ENCODE assay signal across 12 cellular contexts in genomic region chr14:93150227-93151206, GRCh38. TPM values are rescaled to one million over a fixed set of nuclear protein-coding genes. Genes with fewer than 3 reads are reported as not detected.
DNase-seq lines count a peak whose midpoint lies in the region; ATAC-seq and TF ChIP-seq lines count a peak whose summit lies in the region.
"Had no signal": no experiment of that assay in that cellular context is flagged by ENCODE, and none has a peak within 500 bp of the region (broad histone marks: within the 10 kb centered on the region; RNA-seq: fewer than 3 reads in every experiment).

No MANE protein-coding gene starts in this region.

- no peak for DNase-seq in activated CD4-positive, alpha-beta memory T cell treated with anti-CD3 and anti-CD28 coated beads, Interleukin-2, amount 10 ng/mL, durations not matched to agents 7 days and 5 days
- DNase-seq in activated CD4-positive, alpha-beta memory T cell treated with anti-CD3 and anti-CD28 coated beads for 36 hours: no peak
- DNase-seq in adrenal gland (peak in 2 of 7 donors; percentile 29 to 30), left colon (peak; percentile 72 to 86), upper lobe of right lung (no peak), suprapubic skin (ENCODE audit: low spot score in 2 of 2) (no peak)
- DNase-seq in stimulated activated naive CD4-positive, alpha-beta T cell (lab: John Stamatoyannopoulos, UW): no peak
- DNase-seq: activated CD4-positive, alpha-beta T cell treated with anti-CD3 and anti-CD28 coated beads, Interleukin-2, amount 10 ng/mL, durations not matched to agents 7 days and 5 days; GOT3; heart right ventricle; NCI-H510A had no signal

- 52 to 56% (median 54%) methylated on average over 16 of the region's 16 CpGs for WGBS in adrenal gland, 4 donors
- 31% methylated on average over 16 of the region's 16 CpGs for WGBS in suprapubic skin

- no peaks in the 10 kb centered on the region for H3K9me3 ChIP-seq in adrenal gland (replicated peaks in 1 of 3)
- no peaks in the 10 kb centered on the region for H3K9me3 ChIP-seq in upper lobe of right lung
- no peaks in the 10 kb centered on the region for H3K9me3 ChIP-seq in suprapubic skin
- H3K9me3 ChIP-seq: heart right ventricle had no signal

- POLR2A ChIA-PET in activated CD4-positive, alpha-beta memory T cell treated with anti-CD3 and anti-CD28 coated beads, Interleukin-2, amount 10 ng/mL, durations not matched to agents 7 days and 5 days (lab: Charles Lee): interaction anchor here (1.4 kb wide), 1 partner anchor 35 kb away, joined by 3 read pairs; the partner anchor contains the start of genes LYSET and MOAP1
- POLR2A ChIA-PET in activated CD4-positive, alpha-beta memory T cell treated with anti-CD3 and anti-CD28 coated beads for 36 hours (lab: Charles Lee): no interaction called here

- TF ChIP-seq EP300 in suprapubic skin (IDR thresholded peaks at IDR 0.05): no peak

- ATAC-seq in left colon (peak; percentile 99), upper lobe of right lung (peak; percentile 86), GM21786 (IDR thresholded peaks at IDR 0.05; ENCODE audit: unreplicated experiment) (no peak)

- H3K27ac ChIP-seq in adrenal gland (peak overlapping the region; percentile 48 to 82 (median 73)), upper lobe of right lung (no peak overlapping the region), suprapubic skin (no peak overlapping the region)
- H3K27ac ChIP-seq: heart right ventricle had no signal

- H3K27ac Mint-ChIP-seq in activated CD4-positive, alpha-beta memory T cell treated with anti-CD3 and anti-CD28 coated beads, Interleukin-2, amount 10 ng/mL, durations not matched to agents 7 days and 5 days: peak overlapping the region; percentile 40
- no peak overlapping the region for H3K27ac Mint-ChIP-seq in activated CD4-positive, alpha-beta memory T cell treated with anti-CD3 and anti-CD28 coated beads for 36 hours
- H3K27ac Mint-ChIP-seq: activated CD4-positive, alpha-beta T cell treated with anti-CD3 and anti-CD28 coated beads, Interleukin-2, amount 10 ng/mL, durations not matched to agents 7 days and 5 days had no signal

- CTCF ChIA-PET in activated CD4-positive, alpha-beta memory T cell treated with anti-CD3 and anti-CD28 coated beads, Interleukin-2, amount 10 ng/mL, durations not matched to agents 7 days and 5 days (lab: Charles Lee): interaction anchor here (0.8 kb wide), 1 partner anchor 35 kb away, joined by 3 read pairs; no protein-coding TSS in a partner anchor
- CTCF ChIA-PET in activated CD4-positive, alpha-beta memory T cell treated with anti-CD3 and anti-CD28 coated beads for 36 hours (lab: Charles Lee): no interaction called here

- H3K27me3 Mint-ChIP-seq in activated CD4-positive, alpha-beta memory T cell treated with anti-CD3 and anti-CD28 coated beads, Interleukin-2, amount 10 ng/mL, durations not matched to agents 7 days and 5 days: peaks cover 2% of the 10 kb centered on the region
- peaks cover 3% of the 10 kb centered on the region for H3K27me3 Mint-ChIP-seq in activated CD4-positive, alpha-beta memory T cell treated with anti-CD3 and anti-CD28 coated beads for 36 hours
- H3K27me3 Mint-ChIP-seq: activated CD4-positive, alpha-beta T cell treated with anti-CD3 and anti-CD28 coated beads, Interleukin-2, amount 10 ng/mL, durations not matched to agents 7 days and 5 days had no signal

- H3K4me1 ChIP-seq in adrenal gland (replicated peaks in 1 of 2) (peaks cover 0 to 16% of the 10 kb centered on the region in 2 donors), upper lobe of right lung (no peaks in the 10 kb centered on the region), suprapubic skin (peaks cover 8% of the 10 kb centered on the region)

- TF ChIP-seq CTCF in adrenal gland (IDR thresholded peaks at IDR 0.05) (no peak), upper lobe of right lung (IDR thresholded peaks at IDR 0.05) (no peak), suprapubic skin (IDR thresholded peaks at IDR 0.05) (no peak)

- no peaks in the 10 kb centered on the region for H3K9me3 Mint-ChIP-seq in activated CD4-positive, alpha-beta memory T cell treated with anti-CD3 and anti-CD28 coated beads, Interleukin-2, amount 10 ng/mL, durations not matched to agents 7 days and 5 days
- no peaks in the 10 kb centered on the region for H3K9me3 Mint-ChIP-seq in activated CD4-positive, alpha-beta memory T cell treated with anti-CD3 and anti-CD28 coated beads for 36 hours
- H3K9me3 Mint-ChIP-seq: activated CD4-positive, alpha-beta T cell treated with anti-CD3 and anti-CD28 coated beads, Interleukin-2, amount 10 ng/mL, durations not matched to agents 7 days and 5 days had no signal

- TF ChIP-seq POLR2A in adrenal gland (IDR thresholded peaks at IDR 0.05) (no peak), suprapubic skin (IDR thresholded peaks at IDR 0.05) (no peak)

- intact Hi-C loops in activated CD4-positive, alpha-beta memory T cell treated with anti-CD3 and anti-CD28 coated beads for 36 hours (cut with micrococcal nuclease): loop anchor here (5.0 kb wide), 1 partner anchor 38 kb away; no protein-coding TSS in a partner anchor
- intact Hi-C loops in adrenal gland (cut with DNase I): no loop called here
- intact Hi-C loops in left colon (cut with DNase I, micrococcal nuclease): no loop called here
- intact Hi-C loops in upper lobe of right lung (cut with DNase I): no loop called here

- no peaks in the 10 kb centered on the region for H3K27me3 ChIP-seq in adrenal gland
- H3K27me3 ChIP-seq in upper lobe of right lung: no peaks in the 10 kb centered on the region
- no peaks in the 10 kb centered on the region for H3K27me3 ChIP-seq in suprapubic skin
- H3K27me3 ChIP-seq: heart right ventricle had no signal

- H3K4me3 ChIP-seq in adrenal gland (peak overlapping the region in 1 of 4 donors; percentile 25), upper lobe of right lung (no peak overlapping the region), suprapubic skin (no peak overlapping the region)
- H3K4me3 ChIP-seq: heart right ventricle had no signal

- no peaks in the 10 kb centered on the region for H3K36me3 Mint-ChIP-seq in activated CD4-positive, alpha-beta memory T cell treated with anti-CD3 and anti-CD28 coated beads, Interleukin-2, amount 10 ng/mL, durations not matched to agents 7 days and 5 days (ENCODE audit: low read depth)
- no peaks in the 10 kb centered on the region for H3K36me3 Mint-ChIP-seq in activated CD4-positive, alpha-beta memory T cell treated with anti-CD3 and anti-CD28 coated beads for 36 hours

- H3K4me1 Mint-ChIP-seq in activated CD4-positive, alpha-beta memory T cell treated with anti-CD3 and anti-CD28 coated beads, Interleukin-2, amount 10 ng/mL, durations not matched to agents 7 days and 5 days: peaks cover 25% of the 10 kb centered on the region
- peaks cover 8% of the 10 kb centered on the region for H3K4me1 Mint-ChIP-seq in activated CD4-positive, alpha-beta memory T cell treated with anti-CD3 and anti-CD28 coated beads for 36 hours (ENCODE audit: low read depth)

- H3K36me3 ChIP-seq in adrenal gland (replicated peaks in 1 of 2) (no peaks in the 10 kb centered on the region), upper lobe of right lung (no peaks in the 10 kb centered on the region), suprapubic skin (no peaks in the 10 kb centered on the region)
- H3K36me3 ChIP-seq: heart right ventricle had no signal

- no peak overlapping the region for H3K4me3 Mint-ChIP-seq in activated CD4-positive, alpha-beta memory T cell treated with anti-CD3 and anti-CD28 coated beads, Interleukin-2, amount 10 ng/mL, durations not matched to agents 7 days and 5 days
- H3K4me3 Mint-ChIP-seq in activated CD4-positive, alpha-beta memory T cell treated with anti-CD3 and anti-CD28 coated beads for 36 hours: no peak overlapping the region
- H3K4me3 Mint-ChIP-seq: activated CD4-positive, alpha-beta T cell treated with anti-CD3 and anti-CD28 coated beads, Interleukin-2, amount 10 ng/mL, durations not matched to agents 7 days and 5 days had no signal

RNA-seq across cellular contexts. Expression of gene MOAP1, which starts 34.2 kb away (rescaled TPM):
- 10 to 100 TPM; 23.1 to 24.6 TPM for total RNA-seq in activated CD4-positive, alpha-beta memory T cell treated with anti-CD3 and anti-CD28 coated beads, Interleukin-2, amount 10 ng/mL, durations not matched to agents 7 days and 5 days
- 10 to 100 TPM; 14.2 to 14.8 TPM for total RNA-seq in activated CD4-positive, alpha-beta memory T cell treated with anti-CD3 and anti-CD28 coated beads for 36 hours
- 10 to 100 TPM; 29.0 to 52.9 (median 38.6) TPM for total RNA-seq in adrenal gland
- polyA plus RNA-seq in adrenal gland: 10 to 100 TPM; 12.7 to 55.6 (median 13.8) TPM
- 10 to 100 TPM; 17.8 to 20.0 TPM for total RNA-seq in left colon
- 34.2 TPM for total RNA-seq in upper lobe of right lung
- 10 to 100 TPM; 18.2 to 33.9 (median 24.1) TPM for total RNA-seq in suprapubic skin

RNA-seq across cellular contexts. Expression of gene LYSET, which starts 34.6 kb away (rescaled TPM):
- total RNA-seq in activated CD4-positive, alpha-beta memory T cell treated with anti-CD3 and anti-CD28 coated beads, Interleukin-2, amount 10 ng/mL, durations not matched to agents 7 days and 5 days: 1 to 10 TPM; 7.4 to 8.3 TPM
- 10 to 100 TPM; 12.0 to 12.4 TPM for total RNA-seq in activated CD4-positive, alpha-beta memory T cell treated with anti-CD3 and anti-CD28 coated beads for 36 hours
- total RNA-seq in adrenal gland (10 to 100 TPM; 17.2 to 37.9 (median 22.0) TPM), left colon (10 to 100 TPM; 30.0 to 32.0 TPM), upper lobe of right lung (33.0 TPM), suprapubic skin (10 to 100 TPM in 1 of 4 donors, 1 to 10 TPM in 3; 6.6 to 11.5 (median 7.1) TPM)
- 10 to 100 TPM; 12.0 to 32.9 (median 22.7) TPM for polyA plus RNA-seq in adrenal gland

RNA-seq across cellular contexts. Expression of gene ITPK1, which starts 34.8 kb away (rescaled TPM):
- 10 to 100 TPM; 59.3 to 62.3 TPM for total RNA-seq in activated CD4-positive, alpha-beta memory T cell treated with anti-CD3 and anti-CD28 coated beads, Interleukin-2, amount 10 ng/mL, durations not matched to agents 7 days and 5 days
- total RNA-seq in activated CD4-positive, alpha-beta memory T cell treated with anti-CD3 and anti-CD28 coated beads for 36 hours: 10 to 100 TPM; 28.1 to 35.2 TPM
- total RNA-seq in adrenal gland (100 to 1,000 TPM in 1 of 8 donors, 10 to 100 TPM in 7; 43.3 to 182 (median 51.9) TPM), left colon (100 to 1,000 TPM; 138 to 142 TPM), upper lobe of right lung (96.9 TPM), suprapubic skin (10 to 100 TPM; 29.9 to 33.6 (median 32.2) TPM)
- 100 to 1,000 TPM in 1 of 3 donors, 10 to 100 TPM in 2; 31.9 to 148 (median 40.2) TPM for polyA plus RNA-seq in adrenal gland

RNA-seq across cellular contexts. Expression of gene GON7, which starts 56.3 kb away (rescaled TPM):
- total RNA-seq in activated CD4-positive, alpha-beta memory T cell treated with anti-CD3 and anti-CD28 coated beads, Interleukin-2, amount 10 ng/mL, durations not matched to agents 7 days and 5 days: 10 to 100 TPM; 16.0 to 18.2 TPM
- total RNA-seq in activated CD4-positive, alpha-beta memory T cell treated with anti-CD3 and anti-CD28 coated beads for 36 hours: 10 to 100 TPM; 12.4 to 12.5 TPM
- total RNA-seq in adrenal gland (10 to 100 TPM in 7 of 8 donors, 1 to 10 TPM in 1; 9.4 to 23.2 (median 18.0) TPM), left colon (10 to 100 TPM; 17.8 to 21.3 TPM), upper lobe of right lung (10.5 TPM), suprapubic skin (10 to 100 TPM in 1 of 4 donors, 1 to 10 TPM in 3; 5.6 to 11.3 (median 7.4) TPM)
- polyA plus RNA-seq in adrenal gland: 10 to 100 TPM; 13.3 to 34.9 (median 16.9) TPM

RNA-seq across cellular contexts. Expression of gene UBR7, which starts 56.5 kb away (rescaled TPM):
- total RNA-seq in activated CD4-positive, alpha-beta memory T cell treated with anti-CD3 and anti-CD28 coated beads, Interleukin-2, amount 10 ng/mL, durations not matched to agents 7 days and 5 days: 10 to 100 TPM; 43.5 to 47.7 TPM
- 10 to 100 TPM; 48.0 to 51.6 TPM for total RNA-seq in activated CD4-positive, alpha-beta memory T cell treated with anti-CD3 and anti-CD28 coated beads for 36 hours
- total RNA-seq in adrenal gland (10 to 100 TPM; 13.2 to 32.9 (median 18.4) TPM), left colon (10 to 100 TPM; 22.9 to 24.0 TPM), upper lobe of right lung (13.8 TPM), suprapubic skin (10 to 100 TPM; 20.6 to 38.2 (median 34.1) TPM)
- 10 to 100 TPM in 1 of 3 donors, 1 to 10 TPM in 2; 7.8 to 26.5 (median 9.3) TPM for polyA plus RNA-seq in adrenal gland

Comparison
In these comparisons a context has a peak if more than half of its experiments do, and no peak if none do; other contexts are left out.
1. DNase-seq: peak in left colon (2 of 2); none in activated CD4-positive, alpha-beta memory T cell treated with anti-CD3 and anti-CD28 coated beads, Interleukin-2, amount 10 ng/mL, durations not matched to agents 7 days and 5 days (single experiment), activated CD4-positive, alpha-beta memory T cell treated with anti-CD3 and anti-CD28 coated beads for 36 hours (single experiment), upper lobe of right lung (single experiment), stimulated activated naive CD4-positive, alpha-beta T cell (0 of 6) and suprapubic skin (0 of 2).
2. H3K27ac ChIP-seq: peak in adrenal gland (5 of 5); none in upper lobe of right lung (single experiment) and suprapubic skin (single experiment).